26 cellular contexts compared by ENCODE assay signal in the genomic region with DNA sequence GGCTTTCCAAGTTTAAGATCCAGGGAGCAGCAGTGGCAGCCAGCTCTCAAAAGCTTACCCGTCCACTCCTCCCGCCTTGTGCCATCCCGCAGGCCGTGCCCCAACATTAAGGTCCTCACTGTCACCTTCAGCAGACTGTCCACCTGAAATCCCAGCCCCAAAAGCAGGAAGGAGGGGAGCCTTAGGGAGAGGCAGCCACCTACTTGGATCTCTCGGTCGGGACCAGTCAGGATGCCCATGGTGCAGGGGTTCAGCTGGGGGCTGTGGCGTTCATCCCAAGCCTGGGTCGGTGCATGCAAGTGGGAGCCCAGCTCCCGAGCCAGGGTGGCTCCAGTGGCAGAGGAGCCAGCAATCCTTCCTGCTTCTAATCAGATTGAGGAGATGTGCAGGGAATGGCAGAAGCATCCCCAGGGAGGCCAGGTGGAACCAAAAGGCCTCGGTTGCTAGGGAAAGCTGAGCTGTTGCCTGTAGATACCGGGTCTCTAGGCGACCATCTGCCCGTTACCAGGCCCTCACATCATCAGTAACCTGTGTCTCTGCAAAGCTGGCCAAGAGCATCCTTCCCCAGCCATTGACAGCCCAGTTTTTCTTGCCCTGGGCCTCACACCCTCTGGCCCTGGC. TPM values are rescaled to one million over a fixed set of nuclear protein-coding genes. Genes with fewer than 3 reads are reported as not detected.
A peak's percentile ranks its signal among the peaks of the same experiment; 100 is the strongest.
DNase-seq lines count a peak whose midpoint lies in the region; ATAC-seq, FAIRE-seq and TF ChIP-seq lines count a peak whose summit lies in the region.
"Had no signal": no experiment of that assay in that cellular context is flagged by ENCODE, and none has a peak within 500 bp of the region (broad histone marks: within the 10 kb centered on the region; RNA-seq: fewer than 3 reads in every experiment).

No MANE protein-coding gene starts in this region.

- DNase-seq in NCI-H146 (lab: John Stamatoyannopoulos, UW) (peak; percentile 33), NCI-H146 treated with DMSO at 0.1 percent for 48 hours (lab: John Stamatoyannopoulos, UW; ENCODE audit: unreplicated experiment) (no peak), NCI-H1105 treated with DMSO at 0.1 percent for 48 hours (lab: John Stamatoyannopoulos, UW) (peak; percentile 46), NCI-H69 (lab: John Stamatoyannopoulos, UW) (peak; percentile 40), osteoblast (ENCODE audit: insufficient read length, low spot score, missing footprints) (peak; percentile 74), D721Med (ENCODE audit: insufficient read length, low spot score) (no peak)
- DNase-seq: activated CD4-positive, alpha-beta T cell treated with anti-CD3 and anti-CD28 coated beads for 48 hours; effector CD4-positive, alpha-beta T cell; erythroblast; foreskin melanocyte; GOT3; mammary epithelial cell; Right ventricle myocardium superior; stimulated activated CD8-positive, alpha-beta memory T cell treated with anti-CD3 and anti-CD28 coated beads, Interleukin-4, amount 100 ng/mL, for 48 hours; upper lobe of left lung had no signal

- no peaks in the 10 kb centered on the region for H3K79me2 ChIP-seq in osteoblast (ENCODE audit: insufficient read depth, low read length)

- H4K20me1 ChIP-seq in osteoblast (ENCODE audit: insufficient read depth, low read length): no peaks in the 10 kb centered on the region
- H4K20me1 ChIP-seq: BLaER1 had no signal

- H3K27me3 ChIP-seq in osteoblast (ENCODE audit: insufficient read depth, low read length): peaks cover 9% of the 10 kb centered on the region
- H3K27me3 ChIP-seq: ascending aorta, BLaER1, upper lobe of left lung had no signal

- H3K4me2 ChIP-seq in osteoblast (ENCODE audit: insufficient read depth, low read length): no peak overlapping the region
- H3K4me2 ChIP-seq: BLaER1 had no signal

- H2AFZ ChIP-seq in osteoblast (ENCODE audit: low read length): no peak overlapping the region

- no peaks in the 10 kb centered on the region for H3K4me1 ChIP-seq in osteoblast (ENCODE audit: insufficient read depth, low read length)
- H3K4me1 ChIP-seq: ascending aorta, BLaER1 had no signal

- FAIRE-seq in D721Med (lab: Jason Lieb, UNC): no peak
- FAIRE-seq: GM19239, islet of Langerhans, TTC549 had no signal

- no peak for ATAC-seq in GM18873 (IDR thresholded peaks at IDR 0.05; ENCODE audit: low FRiP score, unreplicated experiment)
- ATAC-seq in GM21390 (IDR thresholded peaks at IDR 0.05; ENCODE audit: unreplicated experiment): no peak
- ATAC-seq: activated naive CD4-positive, alpha-beta T cell treated with anti-CD3 and anti-CD28 coated beads, Interleukin-2, amount 50 U/mL, for 72 hours had no signal

- H3K36me3 ChIP-seq in osteoblast (ENCODE audit: insufficient read depth, low read length): no peaks in the 10 kb centered on the region
- H3K36me3 ChIP-seq: ascending aorta, BLaER1, upper lobe of left lung had no signal

- H3K4me3 ChIP-seq in osteoblast (ENCODE audit: insufficient read depth, low read length): no peak overlapping the region
- H3K4me3 ChIP-seq: ascending aorta, BLaER1, upper lobe of left lung had no signal

- no peak for TF ChIP-seq CTCF in osteoblast (IDR thresholded peaks at IDR 0.05; ENCODE audit: extremely low read depth, low read depth, low read length)
- TF ChIP-seq CTCF in D721Med (IDR thresholded peaks at IDR 0.05; ENCODE audit: insufficient read depth, missing control alignments): no peak

- H3K9me3 ChIP-seq in osteoblast (ENCODE audit: low read depth, low read length): no peaks in the 10 kb centered on the region
- H3K9me3 ChIP-seq: ascending aorta, BLaER1, upper lobe of left lung had no signal

- no peak overlapping the region for H3K27ac ChIP-seq in osteoblast (ENCODE audit: low read depth, low read length)
- H3K27ac ChIP-seq: ascending aorta, BLaER1, upper lobe of left lung had no signal

RNA-seq across cellular contexts. Expression of a gene that starts 24.6 kb away (rescaled TPM):
- not detected in 2 replicates for total RNA-seq in osteoblast
- total RNA-seq: A172, ascending aorta, NCI-H460, omental fat pad, Right ventricle myocardium superior had no signal

RNA-seq across cellular contexts. Expression of a gene that starts 54.2 kb away (rescaled TPM):
- total RNA-seq in osteoblast: 4.3 and 5.6 TPM in 2 replicates

RNA-seq across cellular contexts. Expression of a gene that starts 54.9 kb away (rescaled TPM):
- total RNA-seq in osteoblast: 17.7 and 19.2 TPM in 2 replicates

Comparison
In these comparisons a context has a peak if more than half of its experiments do, and no peak if none do; other contexts are left out.
1. DNase-seq: peak in NCI-H146 (single experiment), NCI-H1105 treated with DMSO at 0.1 percent for 48 hours (single experiment), NCI-H69 (single experiment) and osteoblast (single experiment); none in NCI-H146 treated with DMSO at 0.1 percent for 48 hours (single experiment) and D721Med (single experiment).